ENCODE assay signal across 7 cellular contexts in the genomic region with DNA sequence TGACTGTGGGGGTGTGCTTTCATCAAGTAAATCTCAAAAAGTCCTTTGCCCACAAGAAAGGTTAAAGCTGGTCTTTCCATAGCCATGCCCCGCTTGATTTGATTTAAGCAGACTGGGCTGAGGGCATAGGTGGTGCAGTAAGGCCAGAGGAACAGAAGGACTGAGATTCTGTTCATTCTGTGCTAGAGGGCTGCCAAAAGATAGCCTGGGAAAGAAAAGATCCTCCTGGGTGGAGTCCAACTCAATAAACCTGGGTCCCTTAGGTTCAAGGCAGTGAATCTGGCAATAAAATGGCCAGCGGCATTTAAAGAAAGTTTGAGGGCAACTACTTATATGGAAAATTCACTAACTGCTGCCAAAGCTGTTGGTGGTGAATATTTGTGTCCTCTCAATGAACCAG.
"Had no signal": no experiment of that assay in that cellular context is flagged by ENCODE, and none has a peak within 500 bp of the region (broad histone marks: within the 10 kb centered on the region; RNA-seq: fewer than 3 reads in every experiment).

No MANE protein-coding gene starts in this region.

- H3K4me3 ChIP-seq: GM23248, HAP-1 had no signal

- H3K36me3 ChIP-seq: HAP-1 had no signal

- H3K27ac ChIP-seq: GM23248 had no signal

- H3K27ac Mint-ChIP-seq: HFFc6 had no signal

- H3K9me3 ChIP-seq: HAP-1 had no signal

- H3K4me1 ChIP-seq: HAP-1 had no signal

- H3K9me3 Mint-ChIP-seq: HFFc6 had no signal

- DNase-seq: GM23248, GOT3, H7, HFFc6, IMR-90 had no signal

- H3K4me3 Mint-ChIP-seq: HFFc6 had no signal

- ATAC-seq: HCT116 had no signal

- H3K9ac ChIP-seq: GM23248 had no signal
